ENCODE assay signal across 8 cellular contexts in the genomic region with DNA sequence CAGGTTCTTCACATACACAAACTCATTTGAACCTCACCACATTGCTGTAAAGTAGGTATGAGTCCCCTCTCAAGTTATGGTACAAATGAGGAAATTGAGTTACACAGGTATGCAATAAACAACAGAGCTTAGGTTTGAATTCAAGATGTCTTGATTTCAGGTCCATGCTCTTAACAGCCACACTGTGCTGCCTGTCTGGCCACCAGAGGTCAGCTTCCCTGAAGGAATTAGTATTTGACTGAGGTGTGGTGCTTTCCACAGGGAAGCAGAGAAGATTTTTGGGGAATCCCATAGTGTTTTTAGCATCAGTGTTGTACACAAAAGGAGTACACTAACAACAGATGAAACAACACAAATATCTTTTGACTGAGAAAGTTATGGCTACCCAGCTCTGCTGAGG.
DNase-seq lines count a peak whose midpoint lies in the region; ATAC-seq and TF ChIP-seq lines count a peak whose summit lies in the region.

No MANE protein-coding gene starts in this region.

- CTCF ChIA-PET in HCT116 (lab: Charles Lee), result interaction anchor here (2.9 kb wide), 1 partner anchor 222 kb away, joined by 8 read pairs; no protein-coding TSS in a partner anchor
- CTCF ChIA-PET in T-cell (lab: Charles Lee), result interaction anchor here (0.6 to 4.4 kb wide), 17 partner anchors 9 to 339 kb away, joined by 3 to 31 read pairs (median 4); no protein-coding TSS in a partner anchor

- intact Hi-C loops in HCT116 (cut with micrococcal nuclease), result loop anchor here (2.0 kb wide), 1 partner anchor 222 kb away; no protein-coding TSS in a partner anchor
- intact Hi-C loops in esophagus squamous epithelium (cut with DNase I), result no loop called here

- DNase-seq in G401 (ENCODE audit: low spot score), result peak; percentile 7
- no peak for DNase-seq in HCT116 (ENCODE audit: low read depth, low spot score)
- DNase-seq in T-cell, result peak in 24 of 34 experiments; percentile 2 to 31 (median 18)
- no peak for DNase-seq in esophagus squamous epithelium (lab: John Stamatoyannopoulos, UW)
- DNase-seq in osteocyte (ENCODE audit: extremely low spot score, unreplicated experiment), result no peak
- DNase-seq in NK-92 (lab: John Stamatoyannopoulos, UW; ENCODE audit: unreplicated experiment), result no peak

- no peaks in the 10 kb centered on the region for H3K79me2 ChIP-seq in HCT116 (ENCODE audit: insufficient read depth, low read length)

- H3K27me3 Mint-ChIP-seq in T-cell (no peaks in the 10 kb centered on the region), osteocyte (ENCODE audit: unreplicated experiment) (no peaks in the 10 kb centered on the region)

- H3K36me3 ChIP-seq in HCT116 (ENCODE audit: control insufficient read depth in 1 of 2, insufficient read depth in 2 of 2, low read length in 2 of 2), result no peaks in the 10 kb centered on the region
- H3K36me3 ChIP-seq in esophagus squamous epithelium, result no peaks in the 10 kb centered on the region

- H2AFZ ChIP-seq in HCT116 (ENCODE audit: low read depth, low read length, poor library complexity, severe bottlenecking), result no peak overlapping the region

- no peak overlapping the region for H3K9ac ChIP-seq in HCT116 (ENCODE audit: low read length)

- peaks cover 7 to 11% (median 7%) of the 10 kb centered on the region in 3 donors for H3K4me1 Mint-ChIP-seq in T-cell
- peaks cover 73% of the 10 kb centered on the region for H3K4me1 Mint-ChIP-seq in osteocyte (ENCODE audit: unreplicated experiment)

- BruUV-seq in HCT116 (replicated peaks; lab: Mats Ljungman, UMichigan), result no TSS peak

- POLR2A ChIA-PET in HCT116 (lab: Charles Lee) (no interaction called here), T-cell (lab: Charles Lee) (interaction anchor here in 1 of 2 donors (0.6 kb wide), 1 partner anchor 212 kb away, joined by 5 read pairs; no protein-coding TSS in a partner anchor)

- no peaks in the 10 kb centered on the region for H3K36me3 Mint-ChIP-seq in T-cell
- H3K36me3 Mint-ChIP-seq in osteocyte (ENCODE audit: unreplicated experiment), result no peaks in the 10 kb centered on the region

- in situ Hi-C loops in G401 (cut with HindIII; ENCODE audit: low sequenced_read_pairs), result no loop called here

- H3K27ac Mint-ChIP-seq in T-cell (no peak overlapping the region), osteocyte (ENCODE audit: unreplicated experiment) (peak overlapping the region; percentile 85)

- no peaks in the 10 kb centered on the region for H4K20me1 ChIP-seq in HCT116 (ENCODE audit: insufficient read depth)

- no peak overlapping the region for H3K4me3 ChIP-seq in HCT116 (replicated peaks in 1 of 2; ENCODE audit: low read depth in 1 of 2, low read length in 2 of 2)
- no peak overlapping the region for H3K4me3 ChIP-seq in esophagus squamous epithelium

- RAD21 ChIA-PET in HCT116 (lab: Charles Lee; ENCODE audit: low non-redundant PET in 1 of 2, low total read pairs in 2 of 2, uncharacterized antibody in 2 of 2, unreplicated experiment in 2 of 2), result no interaction called here

- H3K9me3 ChIP-seq in HCT116 (ENCODE audit: control insufficient read depth in 1 of 2, insufficient read depth in 1 of 2, low read depth in 1 of 2, low read length in 2 of 2) (no peaks in the 10 kb centered on the region), esophagus squamous epithelium (no peaks in the 10 kb centered on the region)

- peak; percentile 78 for ATAC-seq in HCT116
- peak in 2 of 4 experiments; percentile 53 to 63 for ATAC-seq in T-cell (replicated peaks in 1 of 4)
- ATAC-seq in GM19035 (IDR thresholded peaks at IDR 0.05; ENCODE audit: unreplicated experiment), result no peak
- no peak for ATAC-seq in HG02763 (IDR thresholded peaks at IDR 0.05; ENCODE audit: unreplicated experiment)

- no peaks in the 10 kb centered on the region for H3K4me1 ChIP-seq in HCT116 (ENCODE audit: control insufficient read depth in 1 of 2, insufficient read depth in 2 of 2, low read length in 2 of 2)
- H3K4me1 ChIP-seq in esophagus squamous epithelium, result peaks cover 0 to 5% (median 3%) of the 10 kb centered on the region in 3 donors

- TF ChIP-seq RAD21 in HCT116 (IDR thresholded peaks at IDR 0.05; ENCODE audit: low read depth), result peak; percentile 53

- H3K27me3 ChIP-seq in HCT116 (ENCODE audit: insufficient read depth, low read length) (no peaks in the 10 kb centered on the region), esophagus squamous epithelium (no peaks in the 10 kb centered on the region)

- H3K4me2 ChIP-seq in HCT116 (ENCODE audit: low read length), result no peak overlapping the region

- H3K27ac ChIP-seq in HCT116 (ENCODE audit: low read depth, low read length) (no peak overlapping the region), esophagus squamous epithelium (no peak overlapping the region)

- TF ChIP-seq CTCF in HCT116 (IDR thresholded peaks at IDR 0.05 in 2 of 3, conservative IDR thresholded peaks at IDR 0.05 in 1 of 3; ENCODE audit: borderline replicate concordance in 1 of 3, insufficient read depth in 1 of 3, low read depth in 2 of 3, low read length in 2 of 3), result peak; percentile 36 to 69 (median 62); a peak in 5 of 6 replicates
- TF ChIP-seq CTCF in esophagus squamous epithelium (IDR thresholded peaks at IDR 0.05), result peak in 5 of 6 experiments; percentile 19 to 52 (median 44)
- TF ChIP-seq CTCF in osteocyte (IDR thresholded peaks at IDR 0.05), result peak; percentile 60

- H3K4me3 Mint-ChIP-seq in T-cell (no peak overlapping the region), osteocyte (ENCODE audit: unreplicated experiment) (no peak overlapping the region)

- no peak for TF ChIP-seq POLR2A in HCT116 (IDR thresholded peaks at IDR 0.05; ENCODE audit: borderline replicate concordance, extremely low read depth, insufficient read depth, insufficient read length)
- no peak for TF ChIP-seq POLR2A in esophagus squamous epithelium (IDR thresholded peaks at IDR 0.05)

- H3K9me3 Mint-ChIP-seq in T-cell (no peaks in the 10 kb centered on the region), osteocyte (ENCODE audit: unreplicated experiment) (peaks cover 3% of the 10 kb centered on the region)

- H3K9me2 ChIP-seq in HCT116 (ENCODE audit: insufficient read depth), result no peaks in the 10 kb centered on the region

TF ChIP-seq in HCT116, 20 proteins besides CTCF, POLR2A, EP300 and RAD21:
- TF ChIP-seq, protein P1, sequence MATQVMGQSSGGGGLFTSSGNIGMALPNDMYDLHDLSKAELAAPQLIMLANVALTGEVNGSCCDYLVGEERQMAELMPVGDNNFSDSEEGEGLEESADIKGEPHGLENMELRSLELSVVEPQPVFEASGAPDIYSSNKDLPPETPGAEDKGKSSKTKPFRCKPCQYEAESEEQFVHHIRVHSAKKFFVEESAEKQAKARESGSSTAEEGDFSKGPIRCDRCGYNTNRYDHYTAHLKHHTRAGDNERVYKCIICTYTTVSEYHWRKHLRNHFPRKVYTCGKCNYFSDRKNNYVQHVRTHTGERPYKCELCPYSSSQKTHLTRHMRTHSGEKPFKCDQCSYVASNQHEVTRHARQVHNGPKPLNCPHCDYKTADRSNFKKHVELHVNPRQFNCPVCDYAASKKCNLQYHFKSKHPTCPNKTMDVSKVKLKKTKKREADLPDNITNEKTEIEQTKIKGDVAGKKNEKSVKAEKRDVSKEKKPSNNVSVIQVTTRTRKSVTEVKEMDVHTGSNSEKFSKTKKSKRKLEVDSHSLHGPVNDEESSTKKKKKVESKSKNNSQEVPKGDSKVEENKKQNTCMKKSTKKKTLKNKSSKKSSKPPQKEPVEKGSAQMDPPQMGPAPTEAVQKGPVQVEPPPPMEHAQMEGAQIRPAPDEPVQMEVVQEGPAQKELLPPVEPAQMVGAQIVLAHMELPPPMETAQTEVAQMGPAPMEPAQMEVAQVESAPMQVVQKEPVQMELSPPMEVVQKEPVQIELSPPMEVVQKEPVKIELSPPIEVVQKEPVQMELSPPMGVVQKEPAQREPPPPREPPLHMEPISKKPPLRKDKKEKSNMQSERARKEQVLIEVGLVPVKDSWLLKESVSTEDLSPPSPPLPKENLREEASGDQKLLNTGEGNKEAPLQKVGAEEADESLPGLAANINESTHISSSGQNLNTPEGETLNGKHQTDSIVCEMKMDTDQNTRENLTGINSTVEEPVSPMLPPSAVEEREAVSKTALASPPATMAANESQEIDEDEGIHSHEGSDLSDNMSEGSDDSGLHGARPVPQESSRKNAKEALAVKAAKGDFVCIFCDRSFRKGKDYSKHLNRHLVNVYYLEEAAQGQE (IDR thresholded peaks at IDR 0.05; ENCODE audit: low read depth), result no peak
- TF ChIP-seq CEBPB (IDR thresholded peaks at IDR 0.05; ENCODE audit: low read depth) (no peak), TCF7L2 (IDR thresholded peaks at IDR 0.05; ENCODE audit: borderline replicate concordance, extremely low read depth, insufficient read depth, insufficient read length) (no peak), JUND (IDR thresholded peaks at IDR 0.05) (no peak), FOSL1 (IDR thresholded peaks at IDR 0.05; ENCODE audit: low read depth) (no peak), SIN3A (IDR thresholded peaks at IDR 0.05; ENCODE audit: low read depth) (no peak), ELF1 (IDR thresholded peaks at IDR 0.05; ENCODE audit: borderline replicate concordance, low read depth) (no peak)
- TF ChIP-seq, protein P2, sequence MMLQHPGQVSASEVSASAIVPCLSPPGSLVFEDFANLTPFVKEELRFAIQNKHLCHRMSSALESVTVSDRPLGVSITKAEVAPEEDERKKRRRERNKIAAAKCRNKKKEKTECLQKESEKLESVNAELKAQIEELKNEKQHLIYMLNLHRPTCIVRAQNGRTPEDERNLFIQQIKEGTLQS (IDR thresholded peaks at IDR 0.05), result no peak

Comparison
In these comparisons a context has a peak if more than half of its experiments do, and no peak if none do; other contexts are left out.
1. DNase-seq: peak in G401 (single experiment) and T-cell (24 of 34); none in HCT116 (single experiment), esophagus squamous epithelium (single experiment), osteocyte (single experiment) and NK-92 (single experiment).
2. Peak in every context shown above with its lines, with median percentiles within 50 percentile points of each other: CTCF ChIP-seq.